8 cellular contexts compared by ENCODE assay signal in the genomic region with DNA sequence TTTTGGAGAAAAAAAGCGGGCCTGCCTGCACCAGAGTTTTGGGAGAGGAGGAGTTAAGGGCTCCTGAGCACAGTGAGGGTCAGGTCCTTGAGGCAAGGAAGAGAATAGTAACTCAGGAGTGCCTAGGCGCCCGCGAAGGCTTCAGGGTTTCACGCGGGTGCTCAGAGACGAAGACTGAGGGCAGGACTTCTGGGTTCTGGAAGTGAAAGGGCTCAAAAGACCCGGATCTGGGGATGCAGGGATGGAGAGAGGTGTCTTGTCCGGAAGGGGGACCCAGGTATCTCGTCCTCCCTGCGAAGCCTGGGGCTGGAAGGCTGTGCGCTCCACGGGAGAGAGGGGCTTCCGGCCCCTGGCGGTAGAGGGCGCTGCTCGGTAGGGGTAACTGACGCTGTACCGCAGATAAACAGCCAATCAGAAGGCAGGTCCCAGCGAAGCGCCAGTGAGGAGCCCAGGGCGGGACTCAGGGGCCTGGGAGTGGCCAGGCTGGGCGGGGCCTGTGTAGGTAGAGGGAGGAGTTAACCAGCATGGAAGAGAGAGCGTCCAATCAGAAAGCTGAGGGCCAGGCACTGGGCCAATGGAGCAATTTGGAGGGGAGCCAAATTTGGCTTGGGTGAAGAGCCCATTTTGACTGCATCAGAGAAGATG. TPM values are rescaled to one million over a fixed set of nuclear protein-coding genes. Genes with fewer than 3 reads are reported as not detected.
DNase-seq lines count a peak whose midpoint lies in the region; ATAC-seq and TF ChIP-seq lines count a peak whose summit lies in the region.

No MANE protein-coding gene starts in this region.

- no peaks in the 10 kb centered on the region for H3K9me3 ChIP-seq in CD4-positive, alpha-beta T cell (ENCODE audit: control insufficient read depth, low read length)
- no peaks in the 10 kb centered on the region for H3K9me3 ChIP-seq in HAP-1

- H3K4me3 ChIP-seq in HAP-1 = peak overlapping the region; percentile 48

- peak overlapping the region; percentile 76 for H3K4me3 Mint-ChIP-seq in CD4-positive, alpha-beta T cell
- H3K4me3 Mint-ChIP-seq in activated naive CD8-positive, alpha-beta T cell treated with anti-CD3 and anti-CD28 coated beads, Interleukin-2, amount 10 ng/mL, durations not matched to agents 7 days and 5 days = peak overlapping the region; percentile 77
- H3K4me3 Mint-ChIP-seq in glutamatergic neuron (ENCODE audit: unreplicated experiment) = peak overlapping the region; percentile 86
- peak overlapping the region; percentile 89 for H3K4me3 Mint-ChIP-seq in osteocyte (ENCODE audit: unreplicated experiment)

- peak in 1 of 10 experiments; percentile 55 for DNase-seq in CD4-positive, alpha-beta T cell
- peak in 1 of 2 experiments; percentile 85 for DNase-seq in HAP-1 (ENCODE audit: low spot score in 2 of 2)
- peak; percentile 45 for DNase-seq in NCI-H510A treated with DMSO at 0.1 percent for 48 hours (lab: John Stamatoyannopoulos, UW)
- DNase-seq in activated naive CD8-positive, alpha-beta T cell treated with anti-CD3 and anti-CD28 coated beads, Interleukin-2, amount 10 ng/mL, durations not matched to agents 7 days and 5 days = peak; percentile 57
- peak; percentile 71 for DNase-seq in glutamatergic neuron
- DNase-seq in osteocyte (ENCODE audit: extremely low spot score, unreplicated experiment) = peak; percentile 94

- H3K4me1 ChIP-seq in HAP-1 = peaks cover 10% of the 10 kb centered on the region

- ATAC-seq in CD4-positive, alpha-beta T cell (ENCODE audit: poor library complexity) = peak; percentile 23
- ATAC-seq in activated naive CD8-positive, alpha-beta T cell treated with anti-CD3 and anti-CD28 coated beads, Interleukin-2, amount 10 ng/mL, durations not matched to agents 7 days and 5 days (ENCODE audit: low read depth) = peak; percentile 41
- no peak for ATAC-seq in HG03460 (IDR thresholded peaks at IDR 0.05; ENCODE audit: unreplicated experiment)
- no peak for ATAC-seq in HG03469 (IDR thresholded peaks at IDR 0.05; ENCODE audit: unreplicated experiment)

- no peak overlapping the region for H3K27ac ChIP-seq in CD4-positive, alpha-beta T cell (ENCODE audit: low read depth, low read length)

- H3K9me3 Mint-ChIP-seq in CD4-positive, alpha-beta T cell = no peaks in the 10 kb centered on the region
- H3K9me3 Mint-ChIP-seq in activated naive CD8-positive, alpha-beta T cell treated with anti-CD3 and anti-CD28 coated beads, Interleukin-2, amount 10 ng/mL, durations not matched to agents 7 days and 5 days = no peaks in the 10 kb centered on the region
- H3K9me3 Mint-ChIP-seq in glutamatergic neuron (ENCODE audit: unreplicated experiment) (peaks cover 7% of the 10 kb centered on the region), osteocyte (ENCODE audit: unreplicated experiment) (no peaks in the 10 kb centered on the region)

- H3K27me3 ChIP-seq in CD4-positive, alpha-beta T cell (ENCODE audit: control insufficient read depth, insufficient read depth, low read length) = peaks cover 10% of the 10 kb centered on the region
- H3K27me3 ChIP-seq in HAP-1 (ENCODE audit: low read depth) = no peaks in the 10 kb centered on the region

- no peaks in the 10 kb centered on the region for H3K36me3 ChIP-seq in HAP-1 (replicated peaks)

- H3K36me3 Mint-ChIP-seq in CD4-positive, alpha-beta T cell (ENCODE audit: low read depth) = no peaks in the 10 kb centered on the region
- no peaks in the 10 kb centered on the region for H3K36me3 Mint-ChIP-seq in activated naive CD8-positive, alpha-beta T cell treated with anti-CD3 and anti-CD28 coated beads, Interleukin-2, amount 10 ng/mL, durations not matched to agents 7 days and 5 days
- H3K36me3 Mint-ChIP-seq in glutamatergic neuron (ENCODE audit: unreplicated experiment) = peaks cover 4% of the 10 kb centered on the region
- peaks cover 19% of the 10 kb centered on the region for H3K36me3 Mint-ChIP-seq in osteocyte (ENCODE audit: unreplicated experiment)

- POLR2A ChIA-PET in CD4-positive, alpha-beta T cell (lab: Charles Lee) = interaction anchor here (1.6 kb wide), 1 partner anchor 12 kb away, joined by 7 read pairs; no protein-coding TSS in a partner anchor
- POLR2A ChIA-PET in activated naive CD8-positive, alpha-beta T cell treated with anti-CD3 and anti-CD28 coated beads, Interleukin-2, amount 10 ng/mL, durations not matched to agents 7 days and 5 days (lab: Charles Lee) = no interaction called here

- in situ Hi-C loops in HAP-1 (cut with MboI; ENCODE audit: low sequenced_read_pairs) = no loop called here

- H3K27me3 Mint-ChIP-seq in CD4-positive, alpha-beta T cell = peaks cover 13% of the 10 kb centered on the region
- H3K27me3 Mint-ChIP-seq in activated naive CD8-positive, alpha-beta T cell treated with anti-CD3 and anti-CD28 coated beads, Interleukin-2, amount 10 ng/mL, durations not matched to agents 7 days and 5 days = peaks cover 40% of the 10 kb centered on the region
- H3K27me3 Mint-ChIP-seq in glutamatergic neuron (ENCODE audit: unreplicated experiment) (peaks cover 22% of the 10 kb centered on the region), osteocyte (ENCODE audit: unreplicated experiment) (no peaks in the 10 kb centered on the region)

- no peak for TF ChIP-seq CTCF in CD4-positive, alpha-beta T cell (IDR thresholded peaks at IDR 0.05)
- TF ChIP-seq CTCF in glutamatergic neuron (IDR thresholded peaks at IDR 0.05; ENCODE audit: partially characterized antibody, unreplicated experiment) = peak; percentile 73
- peak; percentile 82 for TF ChIP-seq CTCF in osteocyte (IDR thresholded peaks at IDR 0.05)

- H3K4me1 Mint-ChIP-seq in CD4-positive, alpha-beta T cell (ENCODE audit: low read depth) = peaks cover 24% of the 10 kb centered on the region
- H3K4me1 Mint-ChIP-seq in activated naive CD8-positive, alpha-beta T cell treated with anti-CD3 and anti-CD28 coated beads, Interleukin-2, amount 10 ng/mL, durations not matched to agents 7 days and 5 days = peaks cover 15% of the 10 kb centered on the region
- H3K4me1 Mint-ChIP-seq in glutamatergic neuron (ENCODE audit: low read depth, unreplicated experiment) (peaks cover 8% of the 10 kb centered on the region), osteocyte (ENCODE audit: unreplicated experiment) (peaks cover 35% of the 10 kb centered on the region)

- no peak overlapping the region for H3K27ac Mint-ChIP-seq in CD4-positive, alpha-beta T cell
- peak overlapping the region; percentile 42 for H3K27ac Mint-ChIP-seq in activated naive CD8-positive, alpha-beta T cell treated with anti-CD3 and anti-CD28 coated beads, Interleukin-2, amount 10 ng/mL, durations not matched to agents 7 days and 5 days
- H3K27ac Mint-ChIP-seq in glutamatergic neuron (ENCODE audit: unreplicated experiment) (no peak overlapping the region), osteocyte (ENCODE audit: unreplicated experiment) (peak overlapping the region; percentile 95)

- CTCF ChIA-PET in CD4-positive, alpha-beta T cell (lab: Charles Lee) = no interaction called here

- intact Hi-C loops in CD4-positive, alpha-beta T cell (cut with DNase I, micrococcal nuclease) = loop anchor here in 1 of 2 experiments (5.0 kb wide), 1 partner anchor 385 kb away; no protein-coding TSS in a partner anchor

RNA-seq across cellular contexts. Expression of a gene that starts 0.7 kb away (rescaled TPM):
- under 1 TPM; 0.36 to 0.42 TPM for total RNA-seq in CD4-positive, alpha-beta T cell
- total RNA-seq in activated naive CD8-positive, alpha-beta T cell treated with anti-CD3 and anti-CD28 coated beads, Interleukin-2, amount 10 ng/mL, durations not matched to agents 7 days and 5 days = 1 to 10 TPM; 1.4 to 1.5 TPM
- total RNA-seq in glutamatergic neuron (ENCODE audit: unreplicated experiment) = 19.2 TPM
- 112 and 120 TPM in 2 replicates for total RNA-seq in osteocyte

RNA-seq across cellular contexts. Expression of a gene that starts 10.2 kb away (rescaled TPM):
- 1 to 10 TPM; 4.1 to 5.3 TPM for total RNA-seq in CD4-positive, alpha-beta T cell
- 1 to 10 TPM in 1 of 2 experiments, under 1 TPM in 1; 0.53 to 1.0 TPM for total RNA-seq in activated naive CD8-positive, alpha-beta T cell treated with anti-CD3 and anti-CD28 coated beads, Interleukin-2, amount 10 ng/mL, durations not matched to agents 7 days and 5 days
- total RNA-seq in glutamatergic neuron (ENCODE audit: unreplicated experiment) (not detected), osteocyte (not detected in 2 replicates)

RNA-seq across cellular contexts. Expression of a gene that starts 13.4 kb away (rescaled TPM):
- total RNA-seq in CD4-positive, alpha-beta T cell = 10 to 100 TPM in 1 of 2 experiments, 1 to 10 TPM in 1; 8.5 to 10.8 TPM
- total RNA-seq in activated naive CD8-positive, alpha-beta T cell treated with anti-CD3 and anti-CD28 coated beads, Interleukin-2, amount 10 ng/mL, durations not matched to agents 7 days and 5 days = 10 to 100 TPM; 12.9 to 13.6 TPM
- total RNA-seq in glutamatergic neuron (ENCODE audit: unreplicated experiment) (15.8 TPM), osteocyte (12.3 and 12.8 TPM in 2 replicates)

RNA-seq across cellular contexts. Expression of a gene that starts 30.1 kb away (rescaled TPM):
- total RNA-seq in CD4-positive, alpha-beta T cell = under 1 TPM in 1 of 2 experiments, not detected in 1; 0.16 TPM
- under 1 TPM; 0.20 to 0.30 TPM for total RNA-seq in activated naive CD8-positive, alpha-beta T cell treated with anti-CD3 and anti-CD28 coated beads, Interleukin-2, amount 10 ng/mL, durations not matched to agents 7 days and 5 days
- 1.1 TPM for total RNA-seq in glutamatergic neuron (ENCODE audit: unreplicated experiment)
- 2.9 and 3.2 TPM in 2 replicates for total RNA-seq in osteocyte

RNA-seq across cellular contexts. Expression of a gene that starts 35.5 kb away (rescaled TPM):
- 10 to 100 TPM; 69.2 to 73.2 TPM for total RNA-seq in CD4-positive, alpha-beta T cell
- total RNA-seq in activated naive CD8-positive, alpha-beta T cell treated with anti-CD3 and anti-CD28 coated beads, Interleukin-2, amount 10 ng/mL, durations not matched to agents 7 days and 5 days = 10 to 100 TPM; 53.9 to 60.2 TPM
- total RNA-seq in glutamatergic neuron (ENCODE audit: unreplicated experiment) (48.7 TPM), osteocyte (72.5 and 76.8 TPM in 2 replicates)

Comparison
In these comparisons a context has a peak if more than half of its experiments do, and no peak if none do; other contexts are left out.
1. ATAC-seq: peak in CD4-positive, alpha-beta T cell (single experiment) and activated naive CD8-positive, alpha-beta T cell treated with anti-CD3 and anti-CD28 coated beads, Interleukin-2, amount 10 ng/mL, durations not matched to agents 7 days and 5 days (single experiment); none in HG03460 (single experiment) and HG03469 (single experiment).
2. H3K27ac Mint-ChIP-seq: peak in activated naive CD8-positive, alpha-beta T cell treated with anti-CD3 and anti-CD28 coated beads, Interleukin-2, amount 10 ng/mL, durations not matched to agents 7 days and 5 days (single experiment) and osteocyte (single experiment); none in CD4-positive, alpha-beta T cell (single experiment) and glutamatergic neuron (single experiment).
3. Peak in every context shown above with its lines, with median percentiles within 50 percentile points of each other: H3K4me3 Mint-ChIP-seq.